In the genomic region with DNA sequence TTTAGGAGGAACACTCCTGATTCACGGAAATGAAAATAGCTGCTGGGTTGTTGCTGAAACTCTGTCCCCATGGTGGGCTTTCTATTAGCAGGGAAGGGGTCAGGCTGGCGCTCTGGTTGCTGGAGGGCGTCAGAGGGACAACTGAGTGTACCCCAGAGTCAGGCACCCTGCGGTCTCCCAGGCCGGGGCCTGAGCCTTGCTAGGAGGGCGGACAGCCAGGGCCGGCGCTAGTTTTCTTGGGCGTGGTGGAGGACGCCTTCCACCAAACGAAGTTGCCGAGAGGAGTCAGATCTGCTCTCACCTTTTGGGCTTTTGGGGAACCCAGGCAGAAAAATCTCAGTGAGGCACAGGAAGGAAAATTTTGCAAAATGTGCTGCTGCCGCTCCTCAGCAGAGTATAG, we compare ENCODE assay signal across 18 cellular contexts. TPM values are rescaled to one million over a fixed set of nuclear protein-coding genes. Genes with fewer than 3 reads are reported as not detected.
DNase-seq lines count a peak whose midpoint lies in the region; ATAC-seq and TF ChIP-seq lines count a peak whose summit lies in the region.
"Had no signal": no experiment of that assay in that cellular context is flagged by ENCODE, and none has a peak within 500 bp of the region (broad histone marks: within the 10 kb centered on the region; RNA-seq: fewer than 3 reads in every experiment).

No MANE protein-coding gene starts in this region.

- H4K20me1 ChIP-seq in PC-3 (ENCODE audit: low read length), result no peaks in the 10 kb centered on the region

- no peak overlapping the region for H3K4me2 ChIP-seq in PC-3 (ENCODE audit: low read length)

- TF ChIP-seq CTCF in esophagus squamous epithelium (IDR thresholded peaks at IDR 0.05) (no peak), lower lobe of right lung (IDR thresholded peaks at IDR 0.05) (no peak), vagina (IDR thresholded peaks at IDR 0.05) (no peak), GM20000 (IDR thresholded peaks at IDR 0.05; ENCODE audit: extremely low read depth, missing control alignments) (no peak), PC-3 (conservative IDR thresholded peaks at IDR 0.05; ENCODE audit: low read depth, low read length) (no peak)

- intact Hi-C loops in esophagus squamous epithelium (cut with DNase I) (no loop called here), lower lobe of right lung (cut with DNase I) (no loop called here), vagina (cut with DNase I) (loop anchor here (2.0 to 10.0 kb wide), 2 partner anchors 50 to 98 kb away; no protein-coding TSS in a partner anchor), PC-3 (cut with micrococcal nuclease) (no loop called here)
- intact Hi-C loops in activated T-helper 1 cell treated with anti-CD3 and anti-CD28 coated beads, Interleukin-12 subunit alpha, Interleukin-12 subunit beta, Interleukin-2, Interleukin-4 antibody, amounts not matched to agents 30 ng/mL and 10 ng/mL and 1 ng/mL, durations not matched to agents 14 hours and 24 hours and 36 hours (cut with micrococcal nuclease), result no loop called here

- BruUV-seq in PC-3 (replicated peaks; lab: Mats Ljungman, UMichigan), result no TSS peak

- H3K4me1 Mint-ChIP-seq in activated T-helper 1 cell treated with anti-CD3 and anti-CD28 coated beads, Interleukin-12 subunit alpha, Interleukin-12 subunit beta, Interleukin-2, Interleukin-4 antibody, amounts not matched to agents 30 ng/mL and 10 ng/mL and 1 ng/mL, durations not matched to agents 14 hours and 24 hours and 36 hours (ENCODE audit: low read depth), result no peaks in the 10 kb centered on the region
- H3K4me1 Mint-ChIP-seq: activated CD4-positive, alpha-beta T cell treated with anti-CD3 and anti-CD28 coated beads, Interleukin-2, amount 10 ng/mL, durations not matched to agents 24 days and 14 days; B cell had no signal

- H3K36me3 ChIP-seq in esophagus squamous epithelium, result no peaks in the 10 kb centered on the region
- H3K36me3 ChIP-seq in lower lobe of right lung, result no peaks in the 10 kb centered on the region
- H3K36me3 ChIP-seq in skeletal muscle tissue (ENCODE audit: control insufficient read depth in 3 of 3, insufficient read depth in 3 of 3, low read length in 3 of 3), result no peaks in the 10 kb centered on the region
- no peaks in the 10 kb centered on the region for H3K36me3 ChIP-seq in vagina
- H3K36me3 ChIP-seq in PC-3 (ENCODE audit: low read depth, low read length), result no peaks in the 10 kb centered on the region
- H3K36me3 ChIP-seq: HAP-1 had no signal

- H3K27ac ChIP-seq in esophagus squamous epithelium (peak overlapping the region; percentile 66 to 91 (median 84)), lower lobe of right lung (peak overlapping the region; percentile 82), skeletal muscle tissue (ENCODE audit: low read depth, low read length) (peak overlapping the region; percentile 65), vagina (peak overlapping the region; percentile 93), PC-3 (ENCODE audit: low read length) (no peak overlapping the region)
- H3K27ac ChIP-seq: RWPE1 had no signal

- H3K36me3 Mint-ChIP-seq in activated T-helper 1 cell treated with anti-CD3 and anti-CD28 coated beads, Interleukin-12 subunit alpha, Interleukin-12 subunit beta, Interleukin-2, Interleukin-4 antibody, amounts not matched to agents 30 ng/mL and 10 ng/mL and 1 ng/mL, durations not matched to agents 14 hours and 24 hours and 36 hours (ENCODE audit: low read depth), result no peaks in the 10 kb centered on the region

- POLR2A ChIA-PET in PC-3 (lab: Charles Lee; ENCODE audit: unreplicated experiment), result no interaction called here

- ATAC-seq in lower lobe of right lung (peak in 1 of 2 donors; percentile 7), PC-3 (no peak)
- ATAC-seq: left colon had no signal

- H3K27me3 ChIP-seq in esophagus squamous epithelium (no peaks in the 10 kb centered on the region), lower lobe of right lung (ENCODE audit: low read depth) (no peaks in the 10 kb centered on the region), skeletal muscle tissue (ENCODE audit: control insufficient read depth in 3 of 3, insufficient read depth in 3 of 3, low read length in 3 of 3) (no peaks in the 10 kb centered on the region), vagina (no peaks in the 10 kb centered on the region), PC-3 (ENCODE audit: low read length) (no peaks in the 10 kb centered on the region)

- H3K4me3 Mint-ChIP-seq in activated T-helper 1 cell treated with anti-CD3 and anti-CD28 coated beads, Interleukin-12 subunit alpha, Interleukin-12 subunit beta, Interleukin-2, Interleukin-4 antibody, amounts not matched to agents 30 ng/mL and 10 ng/mL and 1 ng/mL, durations not matched to agents 14 hours and 24 hours and 36 hours, result no peak overlapping the region
- H3K4me3 Mint-ChIP-seq: activated CD4-positive, alpha-beta T cell treated with anti-CD3 and anti-CD28 coated beads, Interleukin-2, amount 10 ng/mL, durations not matched to agents 24 days and 14 days; B cell had no signal

- H3K9me3 Mint-ChIP-seq in activated T-helper 1 cell treated with anti-CD3 and anti-CD28 coated beads, Interleukin-12 subunit alpha, Interleukin-12 subunit beta, Interleukin-2, Interleukin-4 antibody, amounts not matched to agents 30 ng/mL and 10 ng/mL and 1 ng/mL, durations not matched to agents 14 hours and 24 hours and 36 hours, result no peaks in the 10 kb centered on the region
- H3K9me3 Mint-ChIP-seq: activated CD4-positive, alpha-beta T cell treated with anti-CD3 and anti-CD28 coated beads, Interleukin-2, amount 10 ng/mL, durations not matched to agents 24 days and 14 days had no signal

- H3K79me2 ChIP-seq in PC-3 (ENCODE audit: low read length), result no peaks in the 10 kb centered on the region

- H3K27me3 Mint-ChIP-seq in activated T-helper 1 cell treated with anti-CD3 and anti-CD28 coated beads, Interleukin-12 subunit alpha, Interleukin-12 subunit beta, Interleukin-2, Interleukin-4 antibody, amounts not matched to agents 30 ng/mL and 10 ng/mL and 1 ng/mL, durations not matched to agents 14 hours and 24 hours and 36 hours (ENCODE audit: insufficient read depth), result no peaks in the 10 kb centered on the region
- H3K27me3 Mint-ChIP-seq: activated CD4-positive, alpha-beta T cell treated with anti-CD3 and anti-CD28 coated beads, Interleukin-2, amount 10 ng/mL, durations not matched to agents 24 days and 14 days; B cell had no signal

- H3K9ac ChIP-seq in skeletal muscle tissue (ENCODE audit: low read depth in 1 of 3, low read length in 3 of 3) (no peak overlapping the region), PC-3 (ENCODE audit: low read length) (no peak overlapping the region)

- 84 to 96% methylated on average over 5 of the region's 13 CpGs for WGBS in esophagus squamous epithelium, 2 donors

- H3F3A ChIP-seq in PC-3 (ENCODE audit: low read length, unreplicated experiment), result no peaks in the 10 kb centered on the region

- no peak overlapping the region for H3K27ac Mint-ChIP-seq in activated T-helper 1 cell treated with anti-CD3 and anti-CD28 coated beads, Interleukin-12 subunit alpha, Interleukin-12 subunit beta, Interleukin-2, Interleukin-4 antibody, amounts not matched to agents 30 ng/mL and 10 ng/mL and 1 ng/mL, durations not matched to agents 14 hours and 24 hours and 36 hours
- H3K27ac Mint-ChIP-seq: activated CD4-positive, alpha-beta T cell treated with anti-CD3 and anti-CD28 coated beads, Interleukin-2, amount 10 ng/mL, durations not matched to agents 24 days and 14 days; B cell had no signal

- H3K4me1 ChIP-seq in esophagus squamous epithelium, result peaks cover 0 to 38% (median 0%) of the 10 kb centered on the region in 3 donors
- H3K4me1 ChIP-seq in lower lobe of right lung, result peaks cover 5% of the 10 kb centered on the region
- H3K4me1 ChIP-seq in skeletal muscle tissue (ENCODE audit: control insufficient read depth in 3 of 3, insufficient read depth in 3 of 3, low read length in 3 of 3), result peaks cover 3 to 8% (median 5%) of the 10 kb centered on the region in 3 donors
- H3K4me1 ChIP-seq in vagina, result peaks cover 66% of the 10 kb centered on the region
- H3K4me1 ChIP-seq in PC-3 (ENCODE audit: insufficient read depth, low read length), result no peaks in the 10 kb centered on the region
- H3K4me1 ChIP-seq: HAP-1 had no signal

- CTCF ChIA-PET in PC-3 (lab: Charles Lee), result no interaction called here

- H3K4me3 ChIP-seq in esophagus squamous epithelium (no peak overlapping the region), lower lobe of right lung (no peak overlapping the region), skeletal muscle tissue (ENCODE audit: low read length in 3 of 3) (no peak overlapping the region), vagina (no peak overlapping the region), PC-3 (ENCODE audit: low read length) (no peak overlapping the region)
- H3K4me3 ChIP-seq: HAP-1 had no signal

- TF ChIP-seq POLR2A in esophagus squamous epithelium (IDR thresholded peaks at IDR 0.05) (no peak), vagina (IDR thresholded peaks at IDR 0.05) (no peak)

- H3K9me2 ChIP-seq in PC-3 (replicated peaks; ENCODE audit: low read length), result no peaks in the 10 kb centered on the region

- no peak overlapping the region for H2AFZ ChIP-seq in PC-3 (ENCODE audit: low read length)

- DNase-seq in esophagus squamous epithelium (lab: John Stamatoyannopoulos, UW) (no peak), lower lobe of right lung (no peak), vagina (ENCODE audit: extremely low spot score in 2 of 2) (no peak), GM20000 (ENCODE audit: low spot score) (no peak), PC-3 (no peak)
- no peak for DNase-seq in activated T-helper 1 cell treated with anti-CD3 and anti-CD28 coated beads, Interleukin-12 subunit alpha, Interleukin-12 subunit beta, Interleukin-2, Interleukin-4 antibody, amounts not matched to agents 30 ng/mL and 10 ng/mL and 1 ng/mL, durations not matched to agents 14 hours and 24 hours and 36 hours (ENCODE audit: low spot score)
- DNase-seq: activated CD4-positive, alpha-beta T cell treated with anti-CD3 and anti-CD28 coated beads, Interleukin-2, amount 10 ng/mL, durations not matched to agents 24 days and 14 days; activated CD8-positive, alpha-beta memory T cell treated with anti-CD3 and anti-CD28 coated beads, Interleukin-2, amount 50 U/mL, for 4 hours; activated gamma-delta T cell; cerebellar nuclear complex; EL; NCI-H2029; NCI-H446 had no signal

- H3K9me3 ChIP-seq in esophagus squamous epithelium, result no peaks in the 10 kb centered on the region
- H3K9me3 ChIP-seq in lower lobe of right lung, result no peaks in the 10 kb centered on the region
- no peaks in the 10 kb centered on the region for H3K9me3 ChIP-seq in skeletal muscle tissue (ENCODE audit: control insufficient read depth in 3 of 3, low read length in 3 of 3)
- H3K9me3 ChIP-seq in vagina, result no peaks in the 10 kb centered on the region
- no peaks in the 10 kb centered on the region for H3K9me3 ChIP-seq in PC-3 (ENCODE audit: low read length)
- H3K9me3 ChIP-seq: HAP-1 had no signal

RNA-seq across cellular contexts. Expression of gene NGF, which starts 54.8 kb away (rescaled TPM):
- 1 to 10 TPM in 1 of 4 donors, not detected in 3; 1.9 TPM for total RNA-seq in esophagus squamous epithelium
- 0.97 TPM for total RNA-seq in lower lobe of right lung
- 2.1 TPM for total RNA-seq in skeletal muscle tissue
- total RNA-seq in vagina, result 2.7 TPM
- total RNA-seq in PC-3 (2014; rRNA removed), result 0.86 and 2.4 TPM in 2 replicates
- total RNA-seq in activated T-helper 1 cell treated with anti-CD3 and anti-CD28 coated beads, Interleukin-12 subunit alpha, Interleukin-12 subunit beta, Interleukin-2, Interleukin-4 antibody, amounts not matched to agents 30 ng/mL and 10 ng/mL and 1 ng/mL, durations not matched to agents 14 hours and 24 hours and 36 hours, result not detected in 2 replicates
- total RNA-seq: activated CD4-positive, alpha-beta T cell treated with anti-CD3 and anti-CD28 coated beads, Interleukin-2, amount 10 ng/mL, durations not matched to agents 24 days and 14 days; B cell had no signal
